Comparison of ENCODE assay signal across 14 cellular contexts in the genomic region with DNA sequence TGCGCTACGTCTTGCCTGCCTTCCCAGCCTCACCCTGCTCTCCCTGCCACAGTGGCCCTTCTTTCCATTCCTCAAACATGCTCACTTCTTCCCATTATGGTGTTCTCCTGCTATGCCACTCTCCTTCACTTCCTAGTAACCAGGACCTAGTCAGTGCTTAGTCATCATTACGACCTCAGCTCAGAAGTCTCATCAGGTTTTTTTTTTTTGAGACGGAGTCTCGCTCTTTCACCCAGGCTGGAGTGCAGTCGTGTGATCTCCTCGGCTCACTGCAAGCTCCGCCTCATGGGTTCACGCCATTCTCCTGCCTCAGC.
A peak's percentile ranks its signal among the peaks of the same experiment; 100 is the strongest.
DNase-seq lines count a peak whose midpoint lies in the region; TF ChIP-seq lines count a peak whose summit lies in the region.
"Had no signal": no experiment of that assay in that cellular context is flagged by ENCODE, and none has a peak within 500 bp of the region (broad histone marks: within the 10 kb centered on the region; RNA-seq: fewer than 3 reads in every experiment).

No MANE protein-coding gene starts in this region.

- H3K36me3 ChIP-seq in adipocyte (ENCODE audit: control insufficient read depth, insufficient read depth, low read length, severe bottlenecking) = no peaks in the 10 kb centered on the region
- no peaks in the 10 kb centered on the region for H3K36me3 ChIP-seq in hepatocyte (replicated peaks; ENCODE audit: insufficient read depth, low read depth)
- no peaks in the 10 kb centered on the region for H3K36me3 ChIP-seq in ascending aorta
- H3K36me3 ChIP-seq: neutrophil had no signal

- H3K9ac ChIP-seq in adipocyte (ENCODE audit: low read length) = no peak overlapping the region

- H3K4me1 ChIP-seq in adipocyte (ENCODE audit: control insufficient read depth, insufficient read depth, low read length) (peaks cover 26% of the 10 kb centered on the region), hepatocyte (ENCODE audit: insufficient read depth) (peaks cover 13% of the 10 kb centered on the region), ascending aorta (no peaks in the 10 kb centered on the region)

- POLR2A ChIA-PET in HEK293T (lab: Yijun Ruan, JAX) = no interaction called here

- peak; percentile 83 for DNase-seq in A172 (ENCODE audit: low spot score)
- no peak for DNase-seq in HEK293T (ENCODE audit: extremely low spot score)
- peak; percentile 49 for DNase-seq in adipocyte (ENCODE audit: low read depth)
- no peak for DNase-seq in hepatocyte (ENCODE audit: low spot score)
- no peak for DNase-seq in activated naive CD8-positive, alpha-beta T cell treated with anti-CD3 and anti-CD28 coated beads for 36 hours
- no peak for DNase-seq in activated CD4-positive, alpha-beta T cell treated with anti-CD3 and anti-CD28 coated beads, Interleukin-2, amount 10 ng/mL, durations not matched to agents 24 days and 14 days
- DNase-seq in NCI-H187 (lab: John Stamatoyannopoulos, UW) = no peak
- DNase-seq in ascending aorta (ENCODE audit: low spot score in 2 of 2) = no peak
- DNase-seq: CD4-positive, alpha-beta T cell; H7; hypothalamus; NCI-H446 treated with DMSO at 0.1 percent for 48 hours had no signal

- no peaks in the 10 kb centered on the region for H3K27me3 ChIP-seq in adipocyte (replicated peaks; ENCODE audit: control insufficient read depth, insufficient read depth, low read length)
- H3K27me3 ChIP-seq in hepatocyte = no peaks in the 10 kb centered on the region
- H3K27me3 ChIP-seq in ascending aorta = no peaks in the 10 kb centered on the region
- H3K27me3 ChIP-seq: neutrophil had no signal

- no peak overlapping the region for H3K27ac Mint-ChIP-seq in activated naive CD8-positive, alpha-beta T cell treated with anti-CD3 and anti-CD28 coated beads for 36 hours
- H3K27ac Mint-ChIP-seq in activated CD4-positive, alpha-beta T cell treated with anti-CD3 and anti-CD28 coated beads, Interleukin-2, amount 10 ng/mL, durations not matched to agents 24 days and 14 days = no peak overlapping the region
- H3K27ac Mint-ChIP-seq: activated naive CD8-positive, alpha-beta T cell; CD4-positive, alpha-beta T cell had no signal

- H3K27ac ChIP-seq in hepatocyte (no peak overlapping the region), ascending aorta (no peak overlapping the region)
- H3K27ac ChIP-seq: neutrophil had no signal

- no peak overlapping the region for H3K4me2 ChIP-seq in hepatocyte

- TF ChIP-seq CTCF in hepatocyte (IDR thresholded peaks at IDR 0.05; ENCODE audit: poor library complexity) = no peak
- no peak for TF ChIP-seq CTCF in ascending aorta (IDR thresholded peaks at IDR 0.05)

- intact Hi-C loops in activated CD4-positive, alpha-beta T cell treated with anti-CD3 and anti-CD28 coated beads, Interleukin-2, amount 10 ng/mL, durations not matched to agents 24 days and 14 days (cut with micrococcal nuclease) = no loop called here
- intact Hi-C loops in ascending aorta (cut with DNase I) = no loop called here

- no peaks in the 10 kb centered on the region for H3K27me3 Mint-ChIP-seq in activated naive CD8-positive, alpha-beta T cell treated with anti-CD3 and anti-CD28 coated beads for 36 hours
- peaks cover 10% of the 10 kb centered on the region for H3K27me3 Mint-ChIP-seq in activated CD4-positive, alpha-beta T cell treated with anti-CD3 and anti-CD28 coated beads, Interleukin-2, amount 10 ng/mL, durations not matched to agents 24 days and 14 days
- H3K27me3 Mint-ChIP-seq: activated naive CD8-positive, alpha-beta T cell; CD4-positive, alpha-beta T cell had no signal

- no peak overlapping the region for H3K4me3 Mint-ChIP-seq in activated naive CD8-positive, alpha-beta T cell treated with anti-CD3 and anti-CD28 coated beads for 36 hours
- no peak overlapping the region for H3K4me3 Mint-ChIP-seq in activated CD4-positive, alpha-beta T cell treated with anti-CD3 and anti-CD28 coated beads, Interleukin-2, amount 10 ng/mL, durations not matched to agents 24 days and 14 days
- H3K4me3 Mint-ChIP-seq: activated naive CD8-positive, alpha-beta T cell; CD4-positive, alpha-beta T cell had no signal

- no peaks in the 10 kb centered on the region for H3K9me3 Mint-ChIP-seq in activated naive CD8-positive, alpha-beta T cell treated with anti-CD3 and anti-CD28 coated beads for 36 hours
- H3K9me3 Mint-ChIP-seq in activated CD4-positive, alpha-beta T cell treated with anti-CD3 and anti-CD28 coated beads, Interleukin-2, amount 10 ng/mL, durations not matched to agents 24 days and 14 days = no peaks in the 10 kb centered on the region
- H3K9me3 Mint-ChIP-seq: CD4-positive, alpha-beta T cell had no signal

- no peaks in the 10 kb centered on the region for H3K79me2 ChIP-seq in hepatocyte

- WGBS in hepatocyte (ENCODE audit: low lambda C conversion rate, missing lambda C conversion rate) = 78% methylated on average over 9 of the region's 9 CpGs

- no peaks in the 10 kb centered on the region for H3K9me2 ChIP-seq in hepatocyte (replicated peaks; ENCODE audit: insufficient read depth)

- no peaks in the 10 kb centered on the region for H4K20me1 ChIP-seq in hepatocyte (ENCODE audit: insufficient read depth, poor library complexity, severe bottlenecking)

- peak overlapping the region; percentile 18 for H2AFZ ChIP-seq in hepatocyte

- peaks cover 5% of the 10 kb centered on the region for H3K4me1 Mint-ChIP-seq in activated naive CD8-positive, alpha-beta T cell treated with anti-CD3 and anti-CD28 coated beads for 36 hours
- no peaks in the 10 kb centered on the region for H3K4me1 Mint-ChIP-seq in activated CD4-positive, alpha-beta T cell treated with anti-CD3 and anti-CD28 coated beads, Interleukin-2, amount 10 ng/mL, durations not matched to agents 24 days and 14 days

- H3K9me3 ChIP-seq in adipocyte (ENCODE audit: control insufficient read depth, low read length) (no peaks in the 10 kb centered on the region), hepatocyte (ENCODE audit: low read depth) (no peaks in the 10 kb centered on the region), ascending aorta (no peaks in the 10 kb centered on the region)
- H3K9me3 ChIP-seq: neutrophil had no signal

- CTCF ChIA-PET in HEK293T (lab: Yijun Ruan, JAX) = no interaction called here

- H3K4me3 ChIP-seq in adipocyte (ENCODE audit: low read length) (no peak overlapping the region), hepatocyte (no peak overlapping the region), ascending aorta (no peak overlapping the region)

- H3K36me3 Mint-ChIP-seq in activated naive CD8-positive, alpha-beta T cell treated with anti-CD3 and anti-CD28 coated beads for 36 hours = no peaks in the 10 kb centered on the region
- H3K36me3 Mint-ChIP-seq in activated CD4-positive, alpha-beta T cell treated with anti-CD3 and anti-CD28 coated beads, Interleukin-2, amount 10 ng/mL, durations not matched to agents 24 days and 14 days (ENCODE audit: low read depth) = no peaks in the 10 kb centered on the region
- H3K36me3 Mint-ChIP-seq: activated naive CD8-positive, alpha-beta T cell had no signal

TF ChIP-seq in HEK293T, 16 proteins besides CTCF, POLR2A, EP300 and RAD21:
- TF ChIP-seq ZNF384 (IDR thresholded peaks at IDR 0.05) = 0 out of 2 replicates have a peak, but pooled peaks have one; percentile 17
- TF ChIP-seq LEF1 (IDR thresholded peaks at IDR 0.05; ENCODE audit: borderline replicate concordance) = no peak
TF ChIP-seq in HEK293T: peak in this region for 1.

Comparison
In these comparisons a context has a peak if more than half of its experiments do, and no peak if none do; other contexts are left out.
1. DNase-seq: peak in A172 (single experiment) and adipocyte (single experiment); none in HEK293T (single experiment), hepatocyte (single experiment), activated naive CD8-positive, alpha-beta T cell treated with anti-CD3 and anti-CD28 coated beads for 36 hours (single experiment), activated CD4-positive, alpha-beta T cell treated with anti-CD3 and anti-CD28 coated beads, Interleukin-2, amount 10 ng/mL, durations not matched to agents 24 days and 14 days (single experiment), NCI-H187 (0 of 2) and ascending aorta (0 of 2).